Comparison of ENCODE assay signal across 8 cellular contexts in the genomic region with DNA sequence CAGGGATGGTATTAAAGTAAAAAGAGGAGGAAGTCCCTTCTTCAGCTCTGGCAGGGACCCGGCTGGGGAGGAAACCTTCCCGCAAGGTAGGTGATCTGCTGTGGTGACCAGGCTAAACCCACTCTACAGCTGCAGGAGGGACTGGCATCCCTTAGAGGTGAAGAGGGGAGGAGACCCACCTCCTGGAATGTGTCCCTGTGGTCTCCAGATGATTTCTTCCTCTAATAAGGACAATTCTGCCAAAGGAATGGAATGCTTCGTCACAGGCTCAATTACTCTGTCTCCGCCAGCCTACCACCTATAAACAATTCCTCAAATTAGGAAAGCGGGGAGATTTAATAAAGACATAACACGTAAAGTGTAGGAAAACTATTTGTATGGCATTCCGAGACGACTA. TPM values are rescaled to one million over a fixed set of nuclear protein-coding genes. Genes with fewer than 3 reads are reported as not detected.
DNase-seq lines count a peak whose midpoint lies in the region; ATAC-seq, FAIRE-seq and TF ChIP-seq lines count a peak whose summit lies in the region.

No MANE protein-coding gene starts in this region.

- intact Hi-C loops in pancreas (cut with DNase I), result loop anchor here in 1 of 3 donors (5.0 kb wide), 1 partner anchor 52 kb away; no protein-coding TSS in a partner anchor

- peak; percentile 25 for DNase-seq in DMS 273 (lab: John Stamatoyannopoulos, UW; ENCODE audit: unreplicated experiment)
- DNase-seq in DMS 273 treated with DMSO at 0.1 percent for 48 hours (lab: John Stamatoyannopoulos, UW), result no peak
- DNase-seq in fibroblast of the aortic adventitia (ENCODE audit: low read depth), result no peak
- DNase-seq in pancreas, result peak in 4 of 6 donors; percentile 6 to 29 (median 26)
- DNase-seq in GM10266 (ENCODE audit: extremely low spot score), result no peak
- no peak for DNase-seq in EL

- H3K27ac ChIP-seq in VCaP (peak overlapping the region; percentile 94), pancreas (peak overlapping the region in 3 of 4 donors; percentile 34 to 93 (median 54))

- peak in 3 of 4 donors; percentile 3 to 5 (median 3) for ATAC-seq in pancreas
- ATAC-seq in HG03354 (IDR thresholded peaks at IDR 0.05; ENCODE audit: poor library complexity, severe bottlenecking, unreplicated experiment), result no peak

- H3K4me3 ChIP-seq in fibroblast of the aortic adventitia (ENCODE audit: low read depth, low read length), result peak overlapping the region; percentile 67
- H3K4me3 ChIP-seq in pancreas, result peak overlapping the region; percentile 24 to 82 (median 60)

- H3K27me3 ChIP-seq in pancreas, result no peaks in the 10 kb centered on the region

- no peak for FAIRE-seq in pancreas (lab: Jason Lieb, UNC)

- 5 to 7% methylated on average over 8 of the region's 8 CpGs for WGBS in pancreas, 2 donors

- no peaks in the 10 kb centered on the region for H3K36me3 ChIP-seq in pancreas

- peaks cover 4 to 15% (median 6%) of the 10 kb centered on the region in 3 donors for H3K4me1 ChIP-seq in pancreas

- TF ChIP-seq CTCF in VCaP (conservative IDR thresholded peaks at IDR 0.05), result no peak
- TF ChIP-seq CTCF in fibroblast of the aortic adventitia (IDR thresholded peaks at IDR 0.05; ENCODE audit: insufficient read depth, low read length), result no peak
- no peak for TF ChIP-seq CTCF in pancreas (IDR thresholded peaks at IDR 0.05)
- no peak for TF ChIP-seq CTCF in GM10266 (IDR thresholded peaks at IDR 0.05; ENCODE audit: control insufficient read depth, insufficient read depth, low read depth, missing control alignments)

- H3K9me3 ChIP-seq in pancreas, result no peaks in the 10 kb centered on the region

RNA-seq across cellular contexts. Expression of gene PDS5B, which starts 0.6 kb away (rescaled TPM):
- 19.3 and 46.5 TPM in 2 replicates for total RNA-seq in fibroblast of the aortic adventitia (ENCODE audit: low replicate concordance)
- 10 to 100 TPM; 10.4 to 19.9 (median 12.4) TPM for total RNA-seq in pancreas
- 1 to 10 TPM; 2.9 to 7.6 TPM for polyA plus RNA-seq in pancreas

RNA-seq across cellular contexts. Expression of gene N4BP2L2, which starts 47.0 kb away (rescaled TPM):
- total RNA-seq in fibroblast of the aortic adventitia (ENCODE audit: low replicate concordance) (157 and 194 TPM in 2 replicates), pancreas (10 to 100 TPM; 31.5 to 78.8 (median 50.3) TPM)
- polyA plus RNA-seq in pancreas, result 10 to 100 TPM; 34.9 to 79.9 TPM

Comparison
In these comparisons a context has a peak if more than half of its experiments do, and no peak if none do; other contexts are left out.
1. DNase-seq: peak in DMS 273 (single experiment) and pancreas (4 of 6); none in DMS 273 treated with DMSO at 0.1 percent for 48 hours (single experiment), fibroblast of the aortic adventitia (single experiment), GM10266 (single experiment) and EL (single experiment).